2 cellular contexts compared by ENCODE assay signal in the genomic region with DNA sequence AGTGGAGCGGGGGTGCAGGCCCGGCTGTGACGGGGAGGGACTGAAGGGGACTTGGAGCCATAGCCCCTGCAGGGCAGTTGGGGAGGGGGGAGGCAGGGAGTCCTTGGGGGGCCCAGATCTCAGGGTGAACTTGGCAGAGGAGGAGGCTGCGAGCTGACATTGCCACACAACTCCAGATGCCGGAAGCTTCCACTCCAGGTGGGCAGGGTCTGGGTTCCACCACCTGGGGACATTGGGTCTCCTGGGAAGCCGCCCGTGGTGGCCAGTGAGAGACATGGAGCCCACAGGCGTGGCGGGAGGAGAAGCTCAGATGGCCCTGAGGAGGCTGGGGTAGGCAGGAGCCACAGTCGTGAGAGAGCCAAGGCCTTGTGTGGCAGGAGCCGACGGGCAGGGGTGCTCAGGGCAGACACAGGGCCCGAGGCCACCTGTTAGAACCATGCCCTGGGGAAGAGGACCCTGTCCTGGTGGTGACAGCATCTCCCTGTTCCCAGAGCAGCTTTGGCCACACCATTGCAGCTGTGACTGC.
TF ChIP-seq lines count a peak whose summit lies in the region.

No MANE protein-coding gene starts in this region.

TF ChIP-seq in SK-N-SH, 30 proteins besides CTCF, POLR2A, EP300 and RAD21:
- no peak for TF ChIP-seq TCF12 (IDR thresholded peaks at IDR 0.05)
- TF ChIP-seq EZH2phosphoT487 (IDR thresholded peaks at IDR 0.05; ENCODE audit: borderline replicate concordance, low read depth): no peak
- no peak for TF ChIP-seq FOXM1 (IDR thresholded peaks at IDR 0.05; ENCODE audit: low read depth)
- TF ChIP-seq NRF1 (IDR thresholded peaks at IDR 0.05; ENCODE audit: low read depth, low read length): no peak
- no peak for TF ChIP-seq FOXJ3 (CRISPR knock-in tag; IDR thresholded peaks at IDR 0.05)
- TF ChIP-seq, protein P1, sequence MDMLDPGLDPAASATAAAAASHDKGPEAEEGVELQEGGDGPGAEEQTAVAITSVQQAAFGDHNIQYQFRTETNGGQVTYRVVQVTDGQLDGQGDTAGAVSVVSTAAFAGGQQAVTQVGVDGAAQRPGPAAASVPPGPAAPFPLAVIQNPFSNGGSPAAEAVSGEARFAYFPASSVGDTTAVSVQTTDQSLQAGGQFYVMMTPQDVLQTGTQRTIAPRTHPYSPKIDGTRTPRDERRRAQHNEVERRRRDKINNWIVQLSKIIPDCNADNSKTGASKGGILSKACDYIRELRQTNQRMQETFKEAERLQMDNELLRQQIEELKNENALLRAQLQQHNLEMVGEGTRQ (IDR thresholded peaks at IDR 0.05; ENCODE audit: borderline replicate concordance, low read depth, low read length): no peak
- no peak for TF ChIP-seq JUND (IDR thresholded peaks at IDR 0.05)
- no peak for TF ChIP-seq GABPA (IDR thresholded peaks at IDR 0.05; ENCODE audit: low read depth)
- TF ChIP-seq NFIC (IDR thresholded peaks at IDR 0.05; ENCODE audit: borderline replicate concordance): no peak

TF ChIP-seq in SK-N-SH treated with all-trans-retinoic acid at 6 μM for 48 hours, 23 proteins besides CTCF, POLR2A, EP300 and RAD21:
- TF ChIP-seq ZNF565 (CRISPR knock-in tag; conservative IDR thresholded peaks at IDR 0.05; ENCODE audit: low read depth): no peak
- TF ChIP-seq, protein P2, sequence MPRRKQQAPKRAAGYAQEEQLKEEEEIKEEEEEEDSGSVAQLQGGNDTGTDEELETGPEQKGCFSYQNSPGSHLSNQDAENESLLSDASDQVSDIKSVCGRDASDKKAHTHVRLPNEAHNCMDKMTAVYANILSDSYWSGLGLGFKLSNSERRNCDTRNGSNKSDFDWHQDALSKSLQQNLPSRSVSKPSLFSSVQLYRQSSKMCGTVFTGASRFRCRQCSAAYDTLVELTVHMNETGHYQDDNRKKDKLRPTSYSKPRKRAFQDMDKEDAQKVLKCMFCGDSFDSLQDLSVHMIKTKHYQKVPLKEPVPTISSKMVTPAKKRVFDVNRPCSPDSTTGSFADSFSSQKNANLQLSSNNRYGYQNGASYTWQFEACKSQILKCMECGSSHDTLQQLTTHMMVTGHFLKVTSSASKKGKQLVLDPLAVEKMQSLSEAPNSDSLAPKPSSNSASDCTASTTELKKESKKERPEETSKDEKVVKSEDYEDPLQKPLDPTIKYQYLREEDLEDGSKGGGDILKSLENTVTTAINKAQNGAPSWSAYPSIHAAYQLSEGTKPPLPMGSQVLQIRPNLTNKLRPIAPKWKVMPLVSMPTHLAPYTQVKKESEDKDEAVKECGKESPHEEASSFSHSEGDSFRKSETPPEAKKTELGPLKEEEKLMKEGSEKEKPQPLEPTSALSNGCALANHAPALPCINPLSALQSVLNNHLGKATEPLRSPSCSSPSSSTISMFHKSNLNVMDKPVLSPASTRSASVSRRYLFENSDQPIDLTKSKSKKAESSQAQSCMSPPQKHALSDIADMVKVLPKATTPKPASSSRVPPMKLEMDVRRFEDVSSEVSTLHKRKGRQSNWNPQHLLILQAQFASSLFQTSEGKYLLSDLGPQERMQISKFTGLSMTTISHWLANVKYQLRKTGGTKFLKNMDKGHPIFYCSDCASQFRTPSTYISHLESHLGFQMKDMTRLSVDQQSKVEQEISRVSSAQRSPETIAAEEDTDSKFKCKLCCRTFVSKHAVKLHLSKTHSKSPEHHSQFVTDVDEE (CRISPR knock-in tag; IDR thresholded peaks at IDR 0.05): no peak
TF ChIP-seq in SK-N-SH treated with all-trans-retinoic acid at 6 μM for 48 hours: peak in this region for 0.
